ENCODE assay signal across 11 cellular contexts in the genomic region with DNA sequence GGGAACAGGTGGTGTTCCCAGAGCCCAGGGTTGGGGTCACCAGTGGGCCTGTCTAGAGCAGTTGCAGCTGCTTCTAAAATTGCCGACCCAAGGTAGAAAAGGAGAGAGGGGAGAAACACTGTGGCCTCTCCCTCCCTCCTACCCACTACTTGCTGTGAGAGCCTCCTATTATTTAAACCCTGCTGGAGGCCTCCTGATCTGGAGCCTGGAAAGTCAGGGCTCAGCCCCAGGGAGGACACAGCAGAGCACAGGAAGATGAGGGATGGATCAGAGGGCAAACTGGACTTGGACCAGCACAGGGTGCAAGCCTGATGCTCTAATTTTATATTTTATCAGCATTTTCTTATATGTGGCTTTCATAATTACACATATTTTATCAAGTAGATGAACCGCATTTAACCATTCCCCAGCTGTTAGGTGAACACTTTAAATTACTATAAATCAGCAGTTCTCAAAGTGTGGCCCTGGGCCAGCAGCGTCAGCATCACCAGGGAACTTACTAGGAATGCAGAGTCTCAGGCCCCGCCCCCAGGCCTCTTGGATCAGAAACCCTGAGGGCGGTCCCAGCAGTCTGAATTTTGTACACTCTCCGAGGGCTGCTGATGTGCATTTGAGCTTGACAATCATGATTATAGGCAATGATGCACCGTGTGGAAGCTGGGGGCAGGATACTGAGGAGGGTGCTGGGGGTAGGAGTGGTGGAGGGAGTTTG. TPM values are rescaled to one million over a fixed set of nuclear protein-coding genes. Genes with fewer than 3 reads are reported as not detected.
DNase-seq lines count a peak whose midpoint lies in the region; TF ChIP-seq lines count a peak whose summit lies in the region.
"Had no signal": no experiment of that assay in that cellular context is flagged by ENCODE, and none has a peak within 500 bp of the region (broad histone marks: within the 10 kb centered on the region; RNA-seq: fewer than 3 reads in every experiment).

No MANE protein-coding gene starts in this region.

- H3K4me3 ChIP-seq in HEK293 (ENCODE audit: low read depth, low read length): no peak overlapping the region
- H3K4me3 ChIP-seq in dorsolateral prefrontal cortex: no peak overlapping the region
- H3K4me3 ChIP-seq: prostate gland had no signal

- no peaks in the 10 kb centered on the region for H3K27me3 ChIP-seq in dorsolateral prefrontal cortex

- DNase-seq in RPMI8226 (peak; percentile 52), epithelial cell of prostate (ENCODE audit: low read depth, low spot score) (no peak), posterior vena cava (ENCODE audit: low spot score) (peak; percentile 72), dorsolateral prefrontal cortex (no peak), cortex of kidney (lab: John Stamatoyannopoulos, UW) (no peak), GM19238 (ENCODE audit: insufficient read length, low spot score) (no peak), cerebellar nuclear complex (lab: John Stamatoyannopoulos, UW) (no peak)
- DNase-seq: amygdala, NCI-H2171 had no signal

- CTCF ChIA-PET in HEK293 (lab: Yijun Ruan, JAX): interaction anchor here (0.5 to 0.8 kb wide), 4 partner anchors 10 to 1599 kb away, joined by 3 to 5 read pairs (median 4); no protein-coding TSS in a partner anchor

- intact Hi-C loops in posterior vena cava (cut with DNase I): no loop called here
- intact Hi-C loops in dorsolateral prefrontal cortex (cut with DNase I): no loop called here

- POLR2A ChIA-PET in HEK293 (lab: Yijun Ruan, JAX): no interaction called here

- no peaks in the 10 kb centered on the region for H3K9me3 ChIP-seq in HEK293 (ENCODE audit: control insufficient read depth, insufficient read depth, low read depth, low read length)
- H3K9me3 ChIP-seq: prostate gland had no signal

- H3K36me3 ChIP-seq in HEK293 (ENCODE audit: control insufficient read depth in 2 of 2, insufficient read depth in 1 of 2, low read length in 2 of 2): peaks cover 0 to 31% of the 10 kb centered on the region in 2 experiments; a peak in 1 of 3 replicates
- H3K36me3 ChIP-seq: prostate gland had no signal

- TF ChIP-seq CTCF in HEK293 (tag by site-specific recombination; IDR thresholded peaks at IDR 0.05) (no peak), dorsolateral prefrontal cortex (IDR thresholded peaks at IDR 0.05 in 54 of 56, conservative IDR thresholded peaks at IDR 0.05 in 2 of 56; ENCODE audit: low read depth in 1 of 56, partially characterized antibody in 56 of 56) (no peak)

- H3K27ac ChIP-seq in HEK293 (ENCODE audit: extremely low read depth, low read depth, low read length) (no peak overlapping the region), epithelial cell of prostate (peak overlapping the region; percentile 23), dorsolateral prefrontal cortex (no peak overlapping the region)

- peaks cover 36% of the 10 kb centered on the region for H3K4me1 ChIP-seq in HEK293 (ENCODE audit: control insufficient read depth, insufficient read depth, low read length)

TF ChIP-seq in HEK293, 187 proteins besides CTCF, POLR2A, EP300 and RAD21:
- no peak for TF ChIP-seq RBAK (tag by site-specific recombination; IDR thresholded peaks at IDR 0.05)
- no peak for TF ChIP-seq ZNF211 (tag by site-specific recombination; IDR thresholded peaks at IDR 0.05; ENCODE audit: low read depth)
- peak; percentile 57 for TF ChIP-seq ZIC2 (tag by site-specific recombination; IDR thresholded peaks at IDR 0.05)
- no peak for TF ChIP-seq ZNF692 (tag by site-specific recombination; IDR thresholded peaks at IDR 0.05)
- TF ChIP-seq GLIS1 (tag by site-specific recombination; IDR thresholded peaks at IDR 0.05): peak; percentile 33; the same call in 1 of the 2 replicates
- no peak for TF ChIP-seq ZNF292 (tag by site-specific recombination; IDR thresholded peaks at IDR 0.05; ENCODE audit: borderline replicate concordance, low read depth)
- TF ChIP-seq, protein P1, sequence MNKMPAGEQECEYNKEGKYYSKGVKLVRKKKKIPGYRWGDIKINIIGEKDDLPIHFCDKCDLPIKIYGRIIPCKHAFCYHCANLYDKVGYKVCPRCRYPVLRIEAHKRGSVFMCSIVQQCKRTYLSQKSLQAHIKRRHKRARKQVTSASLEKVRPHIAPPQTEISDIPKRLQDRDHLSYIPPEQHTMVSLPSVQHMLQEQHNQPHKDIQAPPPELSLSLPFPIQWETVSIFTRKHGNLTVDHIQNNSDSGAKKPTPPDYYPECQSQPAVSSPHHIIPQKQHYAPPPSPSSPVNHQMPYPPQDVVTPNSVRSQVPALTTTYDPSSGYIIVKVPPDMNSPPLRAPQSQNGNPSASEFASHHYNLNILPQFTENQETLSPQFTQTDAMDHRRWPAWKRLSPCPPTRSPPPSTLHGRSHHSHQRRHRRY (tag by site-specific recombination; IDR thresholded peaks at IDR 0.05): no peak
TF ChIP-seq in HEK293: peak in this region for 2.

RNA-seq across cellular contexts. Expression of gene SMAD3, which starts 26.7 kb away (rescaled TPM):
- total RNA-seq in posterior vena cava: 10 to 100 TPM; 56.3 to 62.7 TPM
- total RNA-seq in dorsolateral prefrontal cortex: 10 to 100 TPM; 14.8 to 63.4 (median 37.5) TPM

Comparison
In these comparisons a context has a peak if more than half of its experiments do, and no peak if none do; other contexts are left out.
1. DNase-seq: peak in RPMI8226 (single experiment) and posterior vena cava (single experiment); none in epithelial cell of prostate (single experiment), dorsolateral prefrontal cortex (0 of 10), cortex of kidney (single experiment), GM19238 (single experiment) and cerebellar nuclear complex (0 of 2).